ENCODE assay signal across 14 cellular contexts in genomic region chr22:45757068-45757467, GRCh38.
DNase-seq lines count a peak whose midpoint lies in the region; ATAC-seq and TF ChIP-seq lines count a peak whose summit lies in the region.
"Had no signal": no experiment of that assay in that cellular context is flagged by ENCODE, and none has a peak within 500 bp of the region (broad histone marks: within the 10 kb centered on the region; RNA-seq: fewer than 3 reads in every experiment).

No MANE protein-coding gene starts in this region.

- intact Hi-C loops in natural killer cell (cut with micrococcal nuclease): no loop called here

- no peak overlapping the region for H3K4me3 Mint-ChIP-seq in natural killer cell
- H3K4me3 Mint-ChIP-seq: activated CD4-positive, alpha-beta T cell treated with anti-CD3 and anti-CD28 coated beads, Interleukin-2, amount 10 ng/mL, durations not matched to agents 7 days and 5 days; activated naive CD8-positive, alpha-beta T cell treated with anti-CD3 and anti-CD28 coated beads, Interleukin-2, amount 10 ng/mL, durations not matched to agents 7 days and 5 days had no signal

- H3K4me1 ChIP-seq in HAP-1: peaks cover 26% of the 10 kb centered on the region
- H3K4me1 ChIP-seq in esophagus (ENCODE audit: control insufficient read depth in 2 of 2, insufficient read depth in 2 of 2, low read length in 1 of 2): peaks cover 4 to 5% of the 10 kb centered on the region in 2 donors
- peaks cover 13% of the 10 kb centered on the region for H3K4me1 ChIP-seq in skeletal muscle satellite cell (ENCODE audit: control insufficient read depth, insufficient read depth, low read length)

- H3K9me3 ChIP-seq in HAP-1 (no peaks in the 10 kb centered on the region), esophagus (ENCODE audit: control insufficient read depth in 2 of 2, insufficient read depth in 1 of 2, low read depth in 1 of 2, low read length in 1 of 2) (no peaks in the 10 kb centered on the region), skeletal muscle satellite cell (replicated peaks; ENCODE audit: low read length) (no peaks in the 10 kb centered on the region)

- peak overlapping the region; percentile 34 for H3K4me2 ChIP-seq in skeletal muscle satellite cell (ENCODE audit: low read length)

- ATAC-seq in natural killer cell: no peak
- no peak for ATAC-seq in HG03196 (IDR thresholded peaks at IDR 0.05; ENCODE audit: unreplicated experiment)
- ATAC-seq in GM19397 (IDR thresholded peaks at IDR 0.05; ENCODE audit: unreplicated experiment): no peak
- ATAC-seq: HCT116 had no signal

- H3K27me3 ChIP-seq in HAP-1 (ENCODE audit: low read depth) (no peaks in the 10 kb centered on the region), esophagus (ENCODE audit: control insufficient read depth in 1 of 2, insufficient read depth in 2 of 2, low read length in 2 of 2) (no peaks in the 10 kb centered on the region), kidney epithelial cell (ENCODE audit: control insufficient read depth, insufficient read depth, low read length) (no peaks in the 10 kb centered on the region), skeletal muscle satellite cell (ENCODE audit: control insufficient read depth, insufficient read depth, low read length) (no peaks in the 10 kb centered on the region)

- no peaks in the 10 kb centered on the region for H3K36me3 Mint-ChIP-seq in natural killer cell

- H3K9me3 Mint-ChIP-seq in natural killer cell: no peaks in the 10 kb centered on the region
- H3K9me3 Mint-ChIP-seq: activated CD4-positive, alpha-beta T cell treated with anti-CD3 and anti-CD28 coated beads, Interleukin-2, amount 10 ng/mL, durations not matched to agents 7 days and 5 days; activated naive CD8-positive, alpha-beta T cell treated with anti-CD3 and anti-CD28 coated beads, Interleukin-2, amount 10 ng/mL, durations not matched to agents 7 days and 5 days had no signal

- H3K4me3 ChIP-seq in HAP-1 (no peak overlapping the region), esophagus (ENCODE audit: low read depth in 1 of 2, low read length in 2 of 2) (no peak overlapping the region), kidney epithelial cell (ENCODE audit: low read depth, low read length) (no peak overlapping the region), skeletal muscle satellite cell (ENCODE audit: low read length) (no peak overlapping the region)

- in situ Hi-C loops in HAP-1 (cut with MboI; ENCODE audit: low sequenced_read_pairs): no loop called here

- peaks cover 7 to 10% of the 10 kb centered on the region in 2 donors for H3K4me1 Mint-ChIP-seq in natural killer cell
- H3K4me1 Mint-ChIP-seq: activated CD4-positive, alpha-beta T cell treated with anti-CD3 and anti-CD28 coated beads, Interleukin-2, amount 10 ng/mL, durations not matched to agents 7 days and 5 days had no signal

- 42 to 53% methylated on average over 14 of the region's 14 CpGs for WGBS in esophagus, 2 donors

- peak overlapping the region; percentile 47 for H3K27ac ChIP-seq in esophagus (ENCODE audit: low read depth in 2 of 2, low read length in 1 of 2)

- H3K9ac ChIP-seq in skeletal muscle satellite cell (ENCODE audit: low read depth, low read length): no peak overlapping the region

- peak; percentile 15 for TF ChIP-seq CTCF in kidney epithelial cell (IDR thresholded peaks at IDR 0.05; ENCODE audit: insufficient read depth, low read length, poor library complexity, severe bottlenecking)
- TF ChIP-seq CTCF in natural killer cell (IDR thresholded peaks at IDR 0.05): no peak

- H3K27ac Mint-ChIP-seq in natural killer cell: no peak overlapping the region
- H3K27ac Mint-ChIP-seq: activated CD4-positive, alpha-beta T cell treated with anti-CD3 and anti-CD28 coated beads, Interleukin-2, amount 10 ng/mL, durations not matched to agents 7 days and 5 days; activated naive CD8-positive, alpha-beta T cell treated with anti-CD3 and anti-CD28 coated beads, Interleukin-2, amount 10 ng/mL, durations not matched to agents 7 days and 5 days had no signal

- H3K36me3 ChIP-seq in HAP-1 (replicated peaks): no peaks in the 10 kb centered on the region; the same call in 1 of the 2 replicates
- H3K36me3 ChIP-seq in esophagus (ENCODE audit: control insufficient read depth in 2 of 2, insufficient read depth in 2 of 2, low read length in 1 of 2): peaks cover 0 to 6% of the 10 kb centered on the region in 2 donors
- no peaks in the 10 kb centered on the region for H3K36me3 ChIP-seq in kidney epithelial cell (ENCODE audit: control insufficient read depth, insufficient read depth, low read length)
- H3K36me3 ChIP-seq in skeletal muscle satellite cell (ENCODE audit: insufficient read depth, low read length): peaks cover 26% of the 10 kb centered on the region

- peak; percentile 88 to 89 for DNase-seq in HAP-1 (ENCODE audit: low spot score in 2 of 2)
- no peak for DNase-seq in kidney epithelial cell (ENCODE audit: low read depth)
- no peak for DNase-seq in natural killer cell
- DNase-seq in NCI-H1048 (lab: John Stamatoyannopoulos, UW): no peak
- DNase-seq: activated CD4-positive, alpha-beta T cell treated with anti-CD3 and anti-CD28 coated beads, Interleukin-2, amount 10 ng/mL, durations not matched to agents 7 days and 5 days; activated naive CD8-positive, alpha-beta T cell treated with anti-CD3 and anti-CD28 coated beads, Interleukin-2, amount 10 ng/mL, durations not matched to agents 7 days and 5 days; NCI-H2081; occipital lobe; SIG-M5 had no signal

- H3K27me3 Mint-ChIP-seq in natural killer cell (ENCODE audit: low read depth in 2 of 2): no peaks in the 10 kb centered on the region
- H3K27me3 Mint-ChIP-seq: activated CD4-positive, alpha-beta T cell treated with anti-CD3 and anti-CD28 coated beads, Interleukin-2, amount 10 ng/mL, durations not matched to agents 7 days and 5 days; activated naive CD8-positive, alpha-beta T cell treated with anti-CD3 and anti-CD28 coated beads, Interleukin-2, amount 10 ng/mL, durations not matched to agents 7 days and 5 days had no signal

Comparison
In these comparisons a context has a peak if more than half of its experiments do, and no peak if none do; other contexts are left out.
1. DNase-seq: peak in HAP-1 (2 of 2); none in kidney epithelial cell (single experiment), natural killer cell (single experiment) and NCI-H1048 (single experiment).